Comparison of ENCODE assay signal across 8 cellular contexts in the genomic region with DNA sequence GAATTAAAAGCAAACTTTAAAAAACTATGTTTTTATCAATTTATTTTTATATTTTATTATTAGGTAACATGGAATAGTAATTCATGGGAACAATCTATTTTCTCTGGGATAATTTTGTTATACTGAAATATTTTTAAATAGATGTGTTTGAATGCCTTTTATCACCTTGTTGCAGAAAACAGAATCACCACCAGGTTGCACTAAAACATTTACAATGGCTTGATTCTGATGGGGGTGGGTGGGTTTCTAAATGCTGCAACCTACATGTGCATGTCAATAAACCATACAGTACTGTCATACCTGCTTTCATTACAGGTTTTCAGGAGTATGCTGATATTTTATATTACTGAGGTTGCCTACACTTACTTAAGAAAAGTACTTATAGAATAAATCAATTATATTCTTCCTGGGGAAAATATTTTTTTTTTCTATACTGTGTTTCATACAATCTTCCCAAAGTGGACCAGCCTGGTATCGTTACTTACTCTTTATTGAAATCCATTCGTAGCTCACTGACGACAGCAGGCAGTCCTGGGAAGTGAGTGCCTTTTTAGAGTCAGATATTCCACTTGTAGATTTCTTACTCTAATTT.
DNase-seq lines count a peak whose midpoint lies in the region; ATAC-seq and TF ChIP-seq lines count a peak whose summit lies in the region.

No MANE protein-coding gene starts in this region.

- no peak overlapping the region for H3K27ac ChIP-seq in neural progenitor cell

- H3K27me3 ChIP-seq in neural progenitor cell, result no peaks in the 10 kb centered on the region

- no peak for ATAC-seq in GM21619 (IDR thresholded peaks at IDR 0.05; ENCODE audit: unreplicated experiment)

- no peak overlapping the region for H3K9ac ChIP-seq in neural progenitor cell

- H3K27me3 Mint-ChIP-seq in neural progenitor cell (ENCODE audit: insufficient read depth, low read depth), result no peaks in the 10 kb centered on the region

- H3K4me1 ChIP-seq in neural progenitor cell, result no peaks in the 10 kb centered on the region

- no peaks in the 10 kb centered on the region for H3K36me3 Mint-ChIP-seq in neural progenitor cell

- H3K4me1 Mint-ChIP-seq in neural progenitor cell, result peaks cover 14% of the 10 kb centered on the region

- no peak overlapping the region for H3K27ac Mint-ChIP-seq in neural progenitor cell

- H2AFZ ChIP-seq in neural progenitor cell (replicated peaks), result no peak overlapping the region

- DNase-seq in ACHN (peak; percentile 66), NCI-H526 (lab: John Stamatoyannopoulos, UW) (peak; percentile 1 to 37), cerebellum (ENCODE audit: low spot score) (peak; percentile 2), neural progenitor cell (ENCODE audit: low spot score) (peak; percentile 60), DMS79 (lab: John Stamatoyannopoulos, UW) (no peak)
- no peak for DNase-seq in activated effector memory CD4-positive, alpha-beta T cell treated with anti-CD3 and anti-CD28 coated beads, Interleukin-2, amount 50 U/mL, for 16 hours

- H4K20me1 ChIP-seq in neural progenitor cell (ENCODE audit: low read depth), result no peaks in the 10 kb centered on the region

- in situ Hi-C loops in ACHN (cut with HindIII; ENCODE audit: low pct_ligation_motif_present, low pct_unique_long_range_greater_than_20kb, low sequenced_read_pairs), result loop anchor here (25.0 kb wide), 1 partner anchor 466 kb away; no protein-coding TSS in a partner anchor

- H3K4me2 ChIP-seq in neural progenitor cell, result no peak overlapping the region

- H3F3A ChIP-seq in neural progenitor cell (ENCODE audit: low read depth), result no peaks in the 10 kb centered on the region

- H3K9me3 ChIP-seq in neural progenitor cell (ENCODE audit: low read depth), result no peaks in the 10 kb centered on the region

- H3K4me3 Mint-ChIP-seq in neural progenitor cell, result no peak overlapping the region

- TF ChIP-seq CTCF in GM12872 (IDR thresholded peaks at IDR 0.05; ENCODE audit: insufficient read depth, low read depth, low read length), result peak; percentile 45; the same call in 2 of the 3 replicates
- TF ChIP-seq CTCF in neural progenitor cell (IDR thresholded peaks at IDR 0.05), result peak; percentile 69

- H3K4me3 ChIP-seq in neural progenitor cell, result no peak overlapping the region

- H3K9me3 Mint-ChIP-seq in neural progenitor cell, result no peaks in the 10 kb centered on the region

- H3K36me3 ChIP-seq in neural progenitor cell, result no peaks in the 10 kb centered on the region

- no peaks in the 10 kb centered on the region for H3K79me2 ChIP-seq in neural progenitor cell (ENCODE audit: low read depth)

Comparison
In these comparisons a context has a peak if more than half of its experiments do, and no peak if none do; other contexts are left out.
1. DNase-seq: peak in ACHN (single experiment), NCI-H526 (2 of 2), cerebellum (single experiment) and neural progenitor cell (single experiment); none in activated effector memory CD4-positive, alpha-beta T cell treated with anti-CD3 and anti-CD28 coated beads, Interleukin-2, amount 50 U/mL, for 16 hours (single experiment) and DMS79 (single experiment).